ENCODE assay signal across 30 cellular contexts in genomic region chr17:9071016-9071415, GRCh38. TPM values are rescaled to one million over a fixed set of nuclear protein-coding genes. Genes with fewer than 3 reads are reported as not detected.
"Had no signal": no experiment of that assay in that cellular context is flagged by ENCODE, and none has a peak within 500 bp of the region (broad histone marks: within the 10 kb centered on the region; RNA-seq: fewer than 3 reads in every experiment).

No MANE protein-coding gene starts in this region.

- H3K9me3 Mint-ChIP-seq: activated CD4-positive, alpha-beta T cell treated with anti-CD3 and anti-CD28 coated beads, Interleukin-2, amount 10 ng/mL, durations not matched to agents 24 days and 14 days; activated CD8-positive, alpha-beta T cell treated with anti-CD3 and anti-CD28 coated beads for 36 hours; activated naive CD8-positive, alpha-beta T cell treated with anti-CD3 and anti-CD28 coated beads for 36 hours; activated T-cell treated with anti-CD3 and anti-CD28 coated beads, Interleukin-2, amount 50 U/mL, for 72 hours; activated T-helper 17 cell treated with anti-CD3 and anti-CD28 coated beads, Interleukin-2, amount 50 U/mL, for 72 hours had no signal

- H3K4me3 ChIP-seq: cardiac muscle cell had no signal

- H3K27ac ChIP-seq: cardiac muscle cell, WERI-Rb-1 had no signal

- H3K36me3 ChIP-seq: cardiac muscle cell, WERI-Rb-1 had no signal

- H3K36me3 Mint-ChIP-seq: activated naive CD8-positive, alpha-beta T cell treated with anti-CD3 and anti-CD28 coated beads for 36 hours; IgD-negative memory B cell had no signal

- DNase-seq: activated CD4-positive, alpha-beta T cell treated with anti-CD3 and anti-CD28 coated beads, Interleukin-2, amount 10 ng/mL, durations not matched to agents 24 days and 14 days; activated CD4-positive, alpha-beta T cell treated with anti-CD3 and anti-CD28 coated beads, Interleukin-2, amount 50 U/mL, for 4 hours; activated CD8-positive, alpha-beta T cell treated with anti-CD3 and anti-CD28 coated beads for 36 hours; activated effector memory CD4-positive, alpha-beta T cell treated with anti-CD3 and anti-CD28 coated beads, Interleukin-2, amount 50 U/mL, for 16 hours; activated naive CD4-positive, alpha-beta T cell; activated naive CD4-positive, alpha-beta T cell treated with anti-CD3 and anti-CD28 coated beads, Interleukin-2, amount 50 U/mL, for 16 hours; activated naive CD8-positive, alpha-beta T cell treated with anti-CD3 and anti-CD28 coated beads for 36 hours; activated T-cell treated with anti-CD3 and anti-CD28 coated beads, Interleukin-2, amount 50 U/mL, for 1 hour; activated T-cell treated with anti-CD3 and anti-CD28 coated beads, Interleukin-2, amount 50 U/mL, for 72 hours; amniotic stem cell; Karpas-422; KBM-7; NCI-H1048; NCI-H1105 treated with DMSO at 0.1 percent for 48 hours; NCI-H1436; NCI-H1694 treated with DMSO at 0.1 percent for 48 hours; NCI-H2029; NCI-H345; NCI-H524 treated with DMSO at 0.1 percent for 48 hours; PC-3; SIG-M5; SW 1271; T-helper 1 cell; T-helper 2 cell; T-helper 9 cell; WERI-Rb-1 had no signal

- ATAC-seq: activated CD8-positive, alpha-beta T cell treated with anti-CD3 and anti-CD28 coated beads for 36 hours; activated T-cell treated with anti-CD3 and anti-CD28 coated beads, Interleukin-2, amount 50 U/mL, for 72 hours; activated T-helper 17 cell treated with anti-CD3 and anti-CD28 coated beads, Interleukin-2, amount 50 U/mL, for 72 hours; PC-3; SK-N-SH treated with all-trans-retinoic acid at 6 μM for 48 hours had no signal

- H3K4me1 Mint-ChIP-seq: activated CD4-positive, alpha-beta T cell treated with anti-CD3 and anti-CD28 coated beads, Interleukin-2, amount 10 ng/mL, durations not matched to agents 24 days and 14 days; activated naive CD8-positive, alpha-beta T cell treated with anti-CD3 and anti-CD28 coated beads for 36 hours; activated T-helper 17 cell treated with anti-CD3 and anti-CD28 coated beads, Interleukin-2, amount 50 U/mL, for 72 hours; IgD-negative memory B cell had no signal

- H3K27ac Mint-ChIP-seq: activated CD4-positive, alpha-beta T cell treated with anti-CD3 and anti-CD28 coated beads, Interleukin-2, amount 10 ng/mL, durations not matched to agents 24 days and 14 days; activated CD8-positive, alpha-beta T cell treated with anti-CD3 and anti-CD28 coated beads for 36 hours; activated naive CD8-positive, alpha-beta T cell treated with anti-CD3 and anti-CD28 coated beads for 36 hours; activated T-cell treated with anti-CD3 and anti-CD28 coated beads, Interleukin-2, amount 50 U/mL, for 72 hours; activated T-helper 17 cell treated with anti-CD3 and anti-CD28 coated beads, Interleukin-2, amount 50 U/mL, for 72 hours; IgD-negative memory B cell had no signal

- H3K27me3 Mint-ChIP-seq: activated CD4-positive, alpha-beta T cell treated with anti-CD3 and anti-CD28 coated beads, Interleukin-2, amount 10 ng/mL, durations not matched to agents 24 days and 14 days had no signal

- H3K4me3 Mint-ChIP-seq: activated CD4-positive, alpha-beta T cell treated with anti-CD3 and anti-CD28 coated beads, Interleukin-2, amount 10 ng/mL, durations not matched to agents 24 days and 14 days; activated CD8-positive, alpha-beta T cell treated with anti-CD3 and anti-CD28 coated beads for 36 hours; activated naive CD8-positive, alpha-beta T cell treated with anti-CD3 and anti-CD28 coated beads for 36 hours; activated T-cell treated with anti-CD3 and anti-CD28 coated beads, Interleukin-2, amount 50 U/mL, for 72 hours; activated T-helper 17 cell treated with anti-CD3 and anti-CD28 coated beads, Interleukin-2, amount 50 U/mL, for 72 hours; IgD-negative memory B cell had no signal

RNA-seq across cellular contexts. Expression of gene NTN1, which starts 49.7 kb away (rescaled TPM):
- polyA plus RNA-seq: IgD-negative memory B cell had no signal
